8 cellular contexts compared by ENCODE assay signal in genomic region chr12:6866920-6867406, GRCh38. TPM values are rescaled to one million over a fixed set of nuclear protein-coding genes. Genes with fewer than 3 reads are reported as not detected.
DNase-seq lines count a peak whose midpoint lies in the region; ATAC-seq and TF ChIP-seq lines count a peak whose summit lies in the region.

No MANE protein-coding gene starts in this region.

- peak overlapping the region; percentile 88 for H3K4me2 ChIP-seq in GM23248 (ENCODE audit: unreplicated experiment)

- TF ChIP-seq CTCF in Peyer's patch (IDR thresholded peaks at IDR 0.05): no peak
- TF ChIP-seq CTCF in nephron progenitor cell (IDR thresholded peaks at IDR 0.05): no peak

- WGBS in GM23248 (ENCODE audit: low coverage in 1 of 2, low lambda C conversion rate in 2 of 2, missing lambda C conversion rate in 2 of 2), 2 experiments: 2 to 4% methylated on average over 31 to 32 of the region's 32 CpGs

- peaks cover 38% of the 10 kb centered on the region for H3K79me2 ChIP-seq in GM23248 (ENCODE audit: insufficient read depth)

- H3K27me3 ChIP-seq in GM23248 (replicated peaks; ENCODE audit: insufficient read depth) (no peaks in the 10 kb centered on the region), Peyer's patch (no peaks in the 10 kb centered on the region)

- H3K27me3 Mint-ChIP-seq in nephron progenitor cell (ENCODE audit: low read depth, poor library complexity): peaks cover 4% of the 10 kb centered on the region

- H3K36me3 ChIP-seq in ES-I3 (ENCODE audit: insufficient read depth, low read length) (peaks cover 12% of the 10 kb centered on the region), GM23248 (ENCODE audit: low read depth) (peaks cover 27% of the 10 kb centered on the region), Peyer's patch (peaks cover 0 to 62% (median 0%) of the 10 kb centered on the region in 3 donors)

- H3K36me3 Mint-ChIP-seq in nephron progenitor cell (ENCODE audit: low read depth): peaks cover 62% of the 10 kb centered on the region

- H3K27ac ChIP-seq in GM23248: peak overlapping the region; percentile 51
- H3K27ac ChIP-seq in Peyer's patch: peak overlapping the region; percentile 96 to 100 (median 98)
- H3K27ac ChIP-seq in epithelial cell of prostate: peak overlapping the region; percentile 87

- H3K4me1 ChIP-seq in ES-I3 (ENCODE audit: insufficient read depth, low read length) (peaks cover 11% of the 10 kb centered on the region), GM23248 (ENCODE audit: insufficient read depth) (peaks cover 37% of the 10 kb centered on the region), Peyer's patch (peaks cover 0 to 43% (median 15%) of the 10 kb centered on the region in 4 donors)

- peaks cover 40% of the 10 kb centered on the region for H3F3A ChIP-seq in GM23248 (ENCODE audit: insufficient read depth)

- no peaks in the 10 kb centered on the region for H3K9me3 ChIP-seq in ES-I3 (ENCODE audit: control insufficient read depth, insufficient read depth, low read length)
- H3K9me3 ChIP-seq in GM23248 (ENCODE audit: low read depth): no peaks in the 10 kb centered on the region
- H3K9me3 ChIP-seq in Peyer's patch: no peaks in the 10 kb centered on the region

- H3K4me3 ChIP-seq in GM23248 (peak overlapping the region; percentile 99), Peyer's patch (peak overlapping the region; percentile 93 to 99 (median 96))

- H3K4me1 Mint-ChIP-seq in nephron progenitor cell: peaks cover 53% of the 10 kb centered on the region

- peak; percentile 44 for DNase-seq in GM23248
- DNase-seq in Peyer's patch: no peak
- DNase-seq in epithelial cell of prostate (ENCODE audit: low read depth, low spot score): no peak
- no peak for DNase-seq in nephron progenitor cell
- DNase-seq in NCI-H1417 (lab: John Stamatoyannopoulos, UW): no peak
- DNase-seq in NCI-H146 (lab: John Stamatoyannopoulos, UW): no peak

- H3K9me3 Mint-ChIP-seq in nephron progenitor cell: no peaks in the 10 kb centered on the region

- in situ Hi-C loops in GM23248 (cut with MboI): no loop called here

- peak overlapping the region; percentile 61 for H3K9ac ChIP-seq in ES-I3 (ENCODE audit: low read depth, low read length)
- H3K9ac ChIP-seq in GM23248: peak overlapping the region; percentile 92

- no peaks in the 10 kb centered on the region; the same call in 1 of the 2 replicates for H4K20me1 ChIP-seq in GM23248 (ENCODE audit: insufficient read depth)

- no peak for TF ChIP-seq POLR2A in Peyer's patch (IDR thresholded peaks at IDR 0.05)

- peak overlapping the region; percentile 78 for H2AFZ ChIP-seq in GM23248

- ATAC-seq in HG02973 (IDR thresholded peaks at IDR 0.05; ENCODE audit: unreplicated experiment): no peak

- no peaks in the 10 kb centered on the region for H3K9me2 ChIP-seq in GM23248 (ENCODE audit: insufficient read depth)

- peak overlapping the region; percentile 88 for H3K4me3 Mint-ChIP-seq in nephron progenitor cell

- no peak overlapping the region for H3K27ac Mint-ChIP-seq in nephron progenitor cell

RNA-seq across cellular contexts. Expression of gene TPI1, which starts 0.4 kb away (rescaled TPM):
- 1,720 and 1,799 TPM in 2 replicates for total RNA-seq in GM23248 (2014; rRNA removed; shearing (Covaris generic))
- polyA plus RNA-seq in GM23248 (2016; fragmentation: Nextera tagmentation; extraction: Ambion mirVana): 1,936 and 1,978 TPM in 2 replicates
- 1,000 to 10,000 TPM in 1 of 4 donors, 100 to 1,000 TPM in 3; 591 to 1,061 (median 658) TPM for total RNA-seq in Peyer's patch

RNA-seq across cellular contexts. Expression of gene SPSB2, which starts 6.1 kb away (rescaled TPM):
- 4.4 and 4.6 TPM in 2 replicates for total RNA-seq in GM23248 (2014; rRNA removed; shearing (Covaris generic))
- 4.1 and 4.8 TPM in 2 replicates for polyA plus RNA-seq in GM23248 (2016; fragmentation: Nextera tagmentation; extraction: Ambion mirVana)
- total RNA-seq in Peyer's patch: 10 to 100 TPM in 2 of 4 donors, 1 to 10 TPM in 2; 4.1 to 12.3 (median 9.9) TPM

RNA-seq across cellular contexts. Expression of gene USP5, which starts 15.0 kb away (rescaled TPM):
- 96.2 and 97.5 TPM in 2 replicates for total RNA-seq in GM23248 (2014; rRNA removed; shearing (Covaris generic))
- polyA plus RNA-seq in GM23248 (2016; fragmentation: Nextera tagmentation; extraction: Ambion mirVana): 73.2 and 77.9 TPM in 2 replicates
- 10 to 100 TPM; 41.0 to 94.1 (median 47.1) TPM for total RNA-seq in Peyer's patch

RNA-seq across cellular contexts. Expression of gene CDCA3, which starts 15.9 kb away (rescaled TPM):
- 19.6 and 23.9 TPM in 2 replicates for total RNA-seq in GM23248 (2014; rRNA removed; shearing (Covaris generic))
- 30.2 and 31.4 TPM in 2 replicates for polyA plus RNA-seq in GM23248 (2016; fragmentation: Nextera tagmentation; extraction: Ambion mirVana)
- total RNA-seq in Peyer's patch: 10 to 100 TPM; 44.2 to 51.2 (median 46.3) TPM

RNA-seq across cellular contexts. Expression of gene GNB3, which starts 26.2 kb away (rescaled TPM):
- 1.0 and 3.2 TPM in 2 replicates for total RNA-seq in GM23248 (2014; rRNA removed; shearing (Covaris generic))
- polyA plus RNA-seq in GM23248 (2016; fragmentation: Nextera tagmentation; extraction: Ambion mirVana): 1.5 and 2.2 TPM in 2 replicates
- 1 to 10 TPM in 1 of 4 donors, under 1 TPM in 2, not detected in 1; 0.85 to 6.6 (median 0.94) TPM for total RNA-seq in Peyer's patch
